Comparison of ENCODE assay signal across 8 cellular contexts in the genomic region with DNA sequence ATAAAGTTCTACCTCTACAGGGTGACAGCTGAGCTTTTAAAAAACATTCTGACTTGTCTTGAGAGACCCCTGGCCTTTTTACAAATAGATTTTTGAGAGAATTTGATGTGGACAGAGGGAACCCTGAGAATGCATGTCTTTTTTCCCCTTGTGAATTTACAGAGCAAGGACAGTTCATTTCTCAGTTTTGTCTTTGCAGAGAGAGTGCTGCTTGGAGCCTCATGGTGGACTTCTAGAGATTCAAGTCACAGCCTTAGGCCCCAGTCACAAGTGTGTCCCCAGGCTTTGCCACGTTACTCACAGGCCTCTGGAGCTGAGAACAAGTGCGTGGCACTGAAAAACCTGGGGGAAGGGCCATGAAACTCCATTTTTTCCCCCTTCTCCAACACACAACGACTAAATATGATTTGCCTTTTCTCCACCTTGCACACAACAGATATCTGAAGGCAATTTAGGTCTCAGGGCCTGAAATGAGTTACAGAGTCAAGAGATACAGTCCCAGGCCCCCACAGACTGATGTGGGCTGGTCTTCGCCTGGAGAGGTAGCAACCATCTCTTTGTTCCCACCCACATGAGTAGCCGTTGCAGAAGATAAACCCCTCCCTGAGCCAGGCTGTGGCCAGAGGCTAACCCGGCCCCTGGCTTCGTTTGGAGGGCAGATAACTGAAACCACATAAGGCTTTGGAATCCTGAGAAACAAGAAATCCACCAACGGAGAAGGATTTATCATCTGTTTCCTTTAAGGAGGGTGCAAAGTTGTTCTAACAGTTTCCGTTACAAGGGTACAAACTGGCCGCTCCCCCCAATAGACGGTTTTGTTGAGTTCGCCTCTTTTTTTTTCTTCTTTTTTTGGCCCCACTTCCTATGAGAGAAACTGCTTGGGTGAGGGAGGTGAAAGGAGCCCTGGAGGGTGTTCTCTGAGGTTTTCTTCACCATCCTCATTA. TPM values are rescaled to one million over a fixed set of nuclear protein-coding genes. Genes with fewer than 3 reads are reported as not detected.
DNase-seq lines count a peak whose midpoint lies in the region; ATAC-seq, FAIRE-seq and TF ChIP-seq lines count a peak whose summit lies in the region.

No MANE protein-coding gene starts in this region.

- H3K9me3 ChIP-seq in HUES48 (ENCODE audit: control insufficient read depth, insufficient read depth, low read length) (no peaks in the 10 kb centered on the region), spleen (no peaks in the 10 kb centered on the region)

- ATAC-seq in GM21526 (IDR thresholded peaks at IDR 0.05; ENCODE audit: low FRiP score, unreplicated experiment), result no peak

- H3K9ac ChIP-seq in HUES48 (ENCODE audit: low read depth, low read length), result peak overlapping the region; percentile 86

- peaks cover 69% of the 10 kb centered on the region for H3K4me1 Mint-ChIP-seq in chondrocyte (ENCODE audit: low read depth)

- H3K27me3 ChIP-seq in HUES48 (ENCODE audit: control insufficient read depth, insufficient read depth, low read length) (no peaks in the 10 kb centered on the region), kidney epithelial cell (ENCODE audit: control insufficient read depth, insufficient read depth, low read length) (no peaks in the 10 kb centered on the region), spleen (replicated peaks in 1 of 7) (no peaks in the 10 kb centered on the region)

- H3K36me3 Mint-ChIP-seq in chondrocyte (ENCODE audit: low read depth), result peaks cover 8% of the 10 kb centered on the region

- H3K4me3 Mint-ChIP-seq in chondrocyte (ENCODE audit: unreplicated experiment), result peak overlapping the region; percentile 91

- no peaks in the 10 kb centered on the region for H3K27me3 Mint-ChIP-seq in chondrocyte (ENCODE audit: low read depth)

- peak in 1 of 3 donors; percentile 31 for TF ChIP-seq POLR2A in spleen (IDR thresholded peaks at IDR 0.05)

- peaks cover 34% of the 10 kb centered on the region for H3K4me1 ChIP-seq in HUES48 (ENCODE audit: control insufficient read depth, insufficient read depth, low read length)
- H3K4me1 ChIP-seq in spleen, result peaks cover 44 to 93% (median 71%) of the 10 kb centered on the region in 6 donors

- DNase-seq in SW480 (ENCODE audit: low spot score), result peak; percentile 58
- DNase-seq in chondrocyte (ENCODE audit: low spot score), result no peak
- no peak for DNase-seq in kidney epithelial cell (ENCODE audit: low read depth)
- peak; percentile 87 for DNase-seq in spleen
- no peak for DNase-seq in COR-L47 (lab: John Stamatoyannopoulos, UW)

- H3K9me3 Mint-ChIP-seq in chondrocyte (ENCODE audit: low read depth), result no peaks in the 10 kb centered on the region

- TF ChIP-seq CTCF in chondrocyte (IDR thresholded peaks at IDR 0.05), result no peak
- no peak for TF ChIP-seq CTCF in kidney epithelial cell (IDR thresholded peaks at IDR 0.05; ENCODE audit: insufficient read depth, low read length, poor library complexity, severe bottlenecking)
- no peak for TF ChIP-seq CTCF in spleen (IDR thresholded peaks at IDR 0.05 in 8 of 11, conservative IDR thresholded peaks at IDR 0.05 in 3 of 11)

- peak overlapping the region; percentile 100 for H3K27ac Mint-ChIP-seq in chondrocyte (ENCODE audit: unreplicated experiment)

- intact Hi-C loops in spleen (cut with DNase I; ENCODE audit: low total_unique reads), result loop anchor here (5.0 kb wide), 1 partner anchor 89 kb away; a partner anchor contains a TSS

- H3K27ac ChIP-seq in HUES48 (ENCODE audit: low read depth, low read length) (peak overlapping the region; percentile 99), spleen (peak overlapping the region; percentile 96 to 100 (median 99))

- H3K36me3 ChIP-seq in HUES48 (ENCODE audit: control insufficient read depth, insufficient read depth, low read length), result peaks cover 18% of the 10 kb centered on the region
- H3K36me3 ChIP-seq in kidney epithelial cell (ENCODE audit: control insufficient read depth, insufficient read depth, low read length), result no peaks in the 10 kb centered on the region
- H3K36me3 ChIP-seq in spleen, result peaks cover 0 to 33% (median 0%) of the 10 kb centered on the region in 6 donors

- H3K4me3 ChIP-seq in HUES48 (ENCODE audit: low read depth, low read length) (peak overlapping the region; percentile 92), kidney epithelial cell (ENCODE audit: low read depth, low read length) (peak overlapping the region; percentile 68), spleen (peak overlapping the region; percentile 63 to 96 (median 75))

- 0 to 4% (median 3%) methylated on average over 12 of the region's 12 CpGs for WGBS in spleen, 5 donors

- peak; percentile 93 for FAIRE-seq in G401.6 (lab: Jason Lieb, UNC)

RNA-seq across cellular contexts. Expression of a gene that starts 1.0 kb away (rescaled TPM):
- total RNA-seq in chondrocyte, result 11.2 to 15.8 TPM (median 12.4 TPM) in 3 replicates
- 8.5 and 11.5 TPM in 2 replicates for total RNA-seq in kidney epithelial cell
- total RNA-seq in spleen, result 10 to 100 TPM in 6 of 7 donors, 1 to 10 TPM in 1; 8.1 to 21.8 (median 12.5) TPM
- polyA plus RNA-seq in spleen, result 1 to 10 TPM; 4.8 to 6.6 (median 5.2) TPM

RNA-seq across cellular contexts. Expression of a gene that starts 39.8 kb away (rescaled TPM):
- total RNA-seq in chondrocyte, result 20.2 to 27.8 TPM (median 25.5 TPM) in 3 replicates
- total RNA-seq in kidney epithelial cell, result 24.2 and 27.0 TPM in 2 replicates
- 10 to 100 TPM; 41.6 to 80.4 (median 54.4) TPM for total RNA-seq in spleen
- 10 to 100 TPM in 1 of 3 donors, 1 to 10 TPM in 2; 6.2 to 22.0 (median 8.9) TPM for polyA plus RNA-seq in spleen

Comparison
In these comparisons a context has a peak if more than half of its experiments do, and no peak if none do; other contexts are left out.
1. DNase-seq: peak in SW480 (single experiment) and spleen (single experiment); none in chondrocyte (single experiment), kidney epithelial cell (single experiment) and COR-L47 (single experiment).
2. Peak in every context shown above with its lines, with median percentiles within 50 percentile points of each other: H3K4me3 ChIP-seq.